In the genomic region with DNA sequence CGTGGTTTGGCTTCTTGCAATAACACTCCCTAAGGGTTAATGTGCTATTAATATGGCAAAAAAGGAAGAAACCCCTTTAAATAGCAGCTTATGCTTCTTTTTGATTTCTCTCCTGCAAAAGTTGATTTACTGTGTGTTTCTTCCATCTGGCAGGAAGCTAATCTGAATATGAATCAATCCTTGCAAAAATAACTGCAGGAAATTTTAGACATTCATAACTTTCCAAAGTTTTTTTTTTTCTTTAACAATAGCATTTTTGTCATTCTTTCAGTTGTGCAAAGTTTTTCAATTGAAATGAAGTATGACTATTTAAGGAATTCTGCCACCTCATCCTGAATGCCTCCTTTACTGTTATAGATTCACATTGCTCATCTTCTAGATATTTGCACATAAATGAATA, we compare ENCODE assay signal across 17 cellular contexts.
A peak's percentile ranks its signal among the peaks of the same experiment; 100 is the strongest.
DNase-seq lines count a peak whose midpoint lies in the region; ATAC-seq, FAIRE-seq and TF ChIP-seq lines count a peak whose summit lies in the region.
"Had no signal": no experiment of that assay in that cellular context is flagged by ENCODE, and none has a peak within 500 bp of the region (broad histone marks: within the 10 kb centered on the region; RNA-seq: fewer than 3 reads in every experiment).

No MANE protein-coding gene starts in this region.

- dilution Hi-C loops in keratinocyte (cut with MboI; ENCODE audit: extremely low pct_ligation_motif_present, low sequenced_read_pairs) = no loop called here

- no peaks in the 10 kb centered on the region for H3K4me1 Mint-ChIP-seq in activated naive CD4-positive, alpha-beta T cell treated with anti-CD3 and anti-CD28 coated beads, Interleukin-2, amount 10 ng/mL, durations not matched to agents 7 days and 5 days
- H3K4me1 Mint-ChIP-seq in activated CD8-positive, alpha-beta T cell treated with anti-CD3 and anti-CD28 coated beads, Interleukin-2, amount 10 ng/mL, durations not matched to agents 7 days and 5 days (ENCODE audit: low read depth) = no peaks in the 10 kb centered on the region
- H3K4me1 Mint-ChIP-seq: central memory CD8-positive, alpha-beta T cell; stimulated activated naive B cell treated with anti-CD40 and anti-IgM and Interleukin-4, amounts not matched to agents 10 μg/mL and 1 μg/mL and 100 μg/mL, for 72 hours had no signal

- CTCF ChIA-PET in AG04449 (lab: Yijun Ruan, JAX) = no interaction called here
- CTCF ChIA-PET in activated naive CD4-positive, alpha-beta T cell treated with anti-CD3 and anti-CD28 coated beads, Interleukin-2, amount 10 ng/mL, durations not matched to agents 7 days and 5 days (lab: Charles Lee) = no interaction called here
- CTCF ChIA-PET in activated CD8-positive, alpha-beta T cell treated with anti-CD3 and anti-CD28 coated beads, Interleukin-2, amount 10 ng/mL, durations not matched to agents 7 days and 5 days (lab: Charles Lee) = no interaction called here

- H3K4me1 ChIP-seq in keratinocyte (ENCODE audit: control insufficient read depth, extremely low read depth, insufficient read depth, low read length) = peaks cover 16% of the 10 kb centered on the region
- H3K4me1 ChIP-seq: lower lobe of right lung, uterus had no signal

- H3K4me3 ChIP-seq in AG04449 (ENCODE audit: low read depth, low read length) = no peak overlapping the region
- no peak overlapping the region for H3K4me3 ChIP-seq in bronchial epithelial cell (ENCODE audit: low read depth, low read length)
- H3K4me3 ChIP-seq in keratinocyte (ENCODE audit: control insufficient read depth in 2 of 3, extremely low read depth in 1 of 3, insufficient read depth in 2 of 3, low read depth in 1 of 3, low read length in 3 of 3) = no peak overlapping the region
- H3K4me3 ChIP-seq: lower lobe of right lung, uterus had no signal

- H4K20me1 ChIP-seq in keratinocyte (ENCODE audit: control insufficient read depth, extremely low read depth, insufficient read depth, low read length) = no peaks in the 10 kb centered on the region

- peak; percentile 10 for DNase-seq in AG04449 (ENCODE audit: low read depth, low spot score)
- DNase-seq in HTR-8/SVneo (ENCODE audit: insufficient read length, low spot score) = peak; percentile 2
- DNase-seq in bronchial epithelial cell (ENCODE audit: low read depth) = peak; percentile 44
- no peak for DNase-seq in keratinocyte (ENCODE audit: low read depth, low spot score)
- no peak for DNase-seq in activated naive CD4-positive, alpha-beta T cell treated with anti-CD3 and anti-CD28 coated beads, Interleukin-2, amount 10 ng/mL, durations not matched to agents 7 days and 5 days
- DNase-seq in activated CD8-positive, alpha-beta T cell treated with anti-CD3 and anti-CD28 coated beads, Interleukin-2, amount 10 ng/mL, durations not matched to agents 7 days and 5 days = no peak
- DNase-seq in KBM-7 = no peak
- no peak for DNase-seq in NCI-H2107 treated with DMSO at 0.1 percent for 48 hours (lab: John Stamatoyannopoulos, UW; ENCODE audit: unreplicated experiment)
- DNase-seq: activated naive CD4-positive, alpha-beta T cell treated with Interleukin-2 at 50 U/mL for 16 hours; KG1; lower lobe of right lung; NCI-H1694; NCI-H524 treated with DMSO at 0.1 percent for 48 hours; stimulated activated naive B cell treated with anti-CD40 and anti-IgM and Interleukin-4, amounts not matched to agents 10 μg/mL and 1 μg/mL and 100 μg/mL, for 72 hours; uterus had no signal

- H3K9me1 ChIP-seq in keratinocyte (ENCODE audit: control insufficient read depth, extremely low read depth, insufficient read depth, low read length) = no peaks in the 10 kb centered on the region

- H3K27me3 ChIP-seq in bronchial epithelial cell (ENCODE audit: control insufficient read depth, insufficient read depth, low read length) = no peaks in the 10 kb centered on the region
- H3K27me3 ChIP-seq in keratinocyte (ENCODE audit: control insufficient read depth, extremely low read depth, insufficient read depth, low read length) = no peaks in the 10 kb centered on the region
- H3K27me3 ChIP-seq: uterus had no signal

- in situ Hi-C loops in KBM-7 (cut with MboI; ENCODE audit: low pct_unique_long_range_greater_than_20kb, low sequenced_read_pairs) = no loop called here

- H3K79me2 ChIP-seq in keratinocyte (ENCODE audit: control insufficient read depth, insufficient read depth, low read length) = no peaks in the 10 kb centered on the region

- H3K4me3 Mint-ChIP-seq in activated naive CD4-positive, alpha-beta T cell treated with anti-CD3 and anti-CD28 coated beads, Interleukin-2, amount 10 ng/mL, durations not matched to agents 7 days and 5 days = no peak overlapping the region
- no peak overlapping the region for H3K4me3 Mint-ChIP-seq in activated CD8-positive, alpha-beta T cell treated with anti-CD3 and anti-CD28 coated beads, Interleukin-2, amount 10 ng/mL, durations not matched to agents 7 days and 5 days
- H3K4me3 Mint-ChIP-seq: central memory CD8-positive, alpha-beta T cell; stimulated activated naive B cell treated with anti-CD40 and anti-IgM and Interleukin-4, amounts not matched to agents 10 μg/mL and 1 μg/mL and 100 μg/mL, for 72 hours; T-helper 1 cell treated with Interleukin-12 subunit alpha and Interleukin-12 subunit beta and Interleukin-4 antibody, amounts not matched to agents 30 μg/mL and 1 μg/mL, for 36 hours had no signal

- POLR2A ChIA-PET in AG04449 (lab: Yijun Ruan, JAX) = interaction anchor here (0.6 kb wide), 1 partner anchor 102 kb away, joined by 3 read pairs; no protein-coding TSS in a partner anchor
- POLR2A ChIA-PET in activated CD8-positive, alpha-beta T cell treated with anti-CD3 and anti-CD28 coated beads, Interleukin-2, amount 10 ng/mL, durations not matched to agents 7 days and 5 days (lab: Charles Lee) = no interaction called here

- H3K9me3 ChIP-seq in keratinocyte (ENCODE audit: control insufficient read depth, low read depth, low read length) = no peaks in the 10 kb centered on the region
- H3K9me3 ChIP-seq: lower lobe of right lung, uterus had no signal

- no peak for ATAC-seq in activated CD8-positive, alpha-beta T cell treated with anti-CD3 and anti-CD28 coated beads, Interleukin-2, amount 10 ng/mL, durations not matched to agents 7 days and 5 days
- ATAC-seq: lower lobe of right lung; stimulated activated naive B cell treated with anti-CD40 and anti-IgM and Interleukin-4, amounts not matched to agents 10 μg/mL and 1 μg/mL and 100 μg/mL, for 72 hours had no signal

- H3K9me3 Mint-ChIP-seq in activated naive CD4-positive, alpha-beta T cell treated with anti-CD3 and anti-CD28 coated beads, Interleukin-2, amount 10 ng/mL, durations not matched to agents 7 days and 5 days = peaks cover 3% of the 10 kb centered on the region
- H3K9me3 Mint-ChIP-seq in activated CD8-positive, alpha-beta T cell treated with anti-CD3 and anti-CD28 coated beads, Interleukin-2, amount 10 ng/mL, durations not matched to agents 7 days and 5 days (ENCODE audit: insufficient read depth) = no peaks in the 10 kb centered on the region
- H3K9me3 Mint-ChIP-seq: central memory CD8-positive, alpha-beta T cell had no signal

- TF ChIP-seq CTCF in AG04449 (IDR thresholded peaks at IDR 0.05; ENCODE audit: insufficient read depth, low read length, missing control alignments) (no peak), bronchial epithelial cell (IDR thresholded peaks at IDR 0.05; ENCODE audit: insufficient read depth, low read length, severe bottlenecking) (no peak), keratinocyte (optimal IDR thresholded peaks at IDR 0.05 in 1 of 3, IDR thresholded peaks at IDR 0.05 in 1 of 3, conservative IDR thresholded peaks at IDR 0.05 in 1 of 3; ENCODE audit: extremely low read depth in 1 of 3, insufficient read depth in 2 of 3, low read length in 3 of 3) (no peak)

- H3K9ac ChIP-seq in keratinocyte (ENCODE audit: control insufficient read depth, extremely low read depth, insufficient read depth, low read length) = no peak overlapping the region

- H2AFZ ChIP-seq in keratinocyte (ENCODE audit: control insufficient read depth, low read length) = no peak overlapping the region

- no peaks in the 10 kb centered on the region for H3K36me3 ChIP-seq in bronchial epithelial cell (ENCODE audit: control insufficient read depth, insufficient read depth, low read length)
- H3K36me3 ChIP-seq in keratinocyte (ENCODE audit: control insufficient read depth in 2 of 2, extremely low read depth in 1 of 2, insufficient read depth in 2 of 2, low read length in 2 of 2) = no peaks in the 10 kb centered on the region
- H3K36me3 ChIP-seq: lower lobe of right lung, uterus had no signal

- peak overlapping the region; percentile 2 for H3K4me2 ChIP-seq in keratinocyte (ENCODE audit: control insufficient read depth, extremely low read depth, insufficient read depth, low read depth, low read length)

- FAIRE-seq in HTR-8/SVneo (lab: Jason Lieb, UNC) = no peak
- no peak for FAIRE-seq in bronchial epithelial cell (lab: Jason Lieb, UNC)
- FAIRE-seq in keratinocyte (lab: Jason Lieb, UNC) = peak; percentile 66

- H3K27ac Mint-ChIP-seq in activated naive CD4-positive, alpha-beta T cell treated with anti-CD3 and anti-CD28 coated beads, Interleukin-2, amount 10 ng/mL, durations not matched to agents 7 days and 5 days = no peak overlapping the region
- H3K27ac Mint-ChIP-seq in activated CD8-positive, alpha-beta T cell treated with anti-CD3 and anti-CD28 coated beads, Interleukin-2, amount 10 ng/mL, durations not matched to agents 7 days and 5 days = no peak overlapping the region
- H3K27ac Mint-ChIP-seq: stimulated activated naive B cell treated with anti-CD40 and anti-IgM and Interleukin-4, amounts not matched to agents 10 μg/mL and 1 μg/mL and 100 μg/mL, for 72 hours; T-helper 1 cell treated with Interleukin-12 subunit alpha and Interleukin-12 subunit beta and Interleukin-4 antibody, amounts not matched to agents 30 μg/mL and 1 μg/mL, for 36 hours had no signal

- H3K27me3 Mint-ChIP-seq in activated naive CD4-positive, alpha-beta T cell treated with anti-CD3 and anti-CD28 coated beads, Interleukin-2, amount 10 ng/mL, durations not matched to agents 7 days and 5 days = no peaks in the 10 kb centered on the region
- H3K27me3 Mint-ChIP-seq in activated CD8-positive, alpha-beta T cell treated with anti-CD3 and anti-CD28 coated beads, Interleukin-2, amount 10 ng/mL, durations not matched to agents 7 days and 5 days (ENCODE audit: low read depth) = no peaks in the 10 kb centered on the region
- H3K27me3 Mint-ChIP-seq: central memory CD8-positive, alpha-beta T cell; stimulated activated naive B cell treated with anti-CD40 and anti-IgM and Interleukin-4, amounts not matched to agents 10 μg/mL and 1 μg/mL and 100 μg/mL, for 72 hours had no signal

- no peak overlapping the region for H3K27ac ChIP-seq in keratinocyte (ENCODE audit: control insufficient read depth, insufficient read depth, low read length)
- H3K27ac ChIP-seq: lower lobe of right lung, uterus had no signal

- no peaks in the 10 kb centered on the region for H3K36me3 Mint-ChIP-seq in activated naive CD4-positive, alpha-beta T cell treated with anti-CD3 and anti-CD28 coated beads, Interleukin-2, amount 10 ng/mL, durations not matched to agents 7 days and 5 days
- H3K36me3 Mint-ChIP-seq in activated CD8-positive, alpha-beta T cell treated with anti-CD3 and anti-CD28 coated beads, Interleukin-2, amount 10 ng/mL, durations not matched to agents 7 days and 5 days (ENCODE audit: low read depth) = no peaks in the 10 kb centered on the region
- H3K36me3 Mint-ChIP-seq: stimulated activated naive B cell treated with anti-CD40 and anti-IgM and Interleukin-4, amounts not matched to agents 10 μg/mL and 1 μg/mL and 100 μg/mL, for 72 hours had no signal

Comparison
In these comparisons a context has a peak if more than half of its experiments do, and no peak if none do; other contexts are left out.
1. DNase-seq: peak in AG04449 (single experiment), HTR-8/SVneo (single experiment) and bronchial epithelial cell (single experiment); none in keratinocyte (single experiment), activated naive CD4-positive, alpha-beta T cell treated with anti-CD3 and anti-CD28 coated beads, Interleukin-2, amount 10 ng/mL, durations not matched to agents 7 days and 5 days (single experiment), activated CD8-positive, alpha-beta T cell treated with anti-CD3 and anti-CD28 coated beads, Interleukin-2, amount 10 ng/mL, durations not matched to agents 7 days and 5 days (single experiment), KBM-7 (single experiment) and NCI-H2107 treated with DMSO at 0.1 percent for 48 hours (single experiment).